ENCODE assay signal across 11 cellular contexts in the genomic region with DNA sequence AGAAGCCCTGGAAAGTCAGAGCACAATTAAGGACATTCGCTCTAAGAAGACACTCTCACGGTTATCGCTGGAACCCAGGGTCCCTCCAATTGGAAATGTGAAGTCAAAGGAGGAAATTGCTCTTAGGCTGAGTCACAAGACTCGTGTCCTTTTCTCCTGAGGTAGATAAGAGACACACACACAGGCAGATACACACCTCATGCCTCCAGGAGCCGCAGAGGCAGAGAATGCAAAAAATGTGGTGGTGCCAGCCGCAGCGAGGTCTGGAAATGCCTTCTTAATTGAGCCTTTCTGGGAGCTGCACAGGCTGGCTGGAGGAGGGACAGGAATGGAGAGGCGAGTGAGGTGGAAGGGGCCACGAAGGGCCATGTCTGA.
DNase-seq lines count a peak whose midpoint lies in the region; ATAC-seq, FAIRE-seq and TF ChIP-seq lines count a peak whose summit lies in the region.
"Had no signal": no experiment of that assay in that cellular context is flagged by ENCODE, and none has a peak within 500 bp of the region (broad histone marks: within the 10 kb centered on the region; RNA-seq: fewer than 3 reads in every experiment).

No MANE protein-coding gene starts in this region.

- H3F3A ChIP-seq in neural progenitor cell (ENCODE audit: low read depth): peaks cover 29% of the 10 kb centered on the region

- H3K9ac ChIP-seq in neural progenitor cell (no peak overlapping the region), kidney (ENCODE audit: low read length in 2 of 2) (peak overlapping the region in 1 of 2 donors; percentile 20)

- H3K9me3 ChIP-seq in neural progenitor cell (ENCODE audit: low read depth) (no peaks in the 10 kb centered on the region), kidney (ENCODE audit: control insufficient read depth in 1 of 2, low read length in 2 of 2) (no peaks in the 10 kb centered on the region), left ventricle myocardium inferior (replicated peaks) (no peaks in the 10 kb centered on the region)

- no peak overlapping the region for H3K27ac ChIP-seq in neural progenitor cell
- H3K27ac ChIP-seq in kidney (ENCODE audit: low read depth in 2 of 2, low read length in 2 of 2): peak overlapping the region in 1 of 2 donors; percentile 24
- H3K27ac ChIP-seq in left ventricle myocardium inferior (replicated peaks): no peak overlapping the region
- H3K27ac ChIP-seq: C4-2B had no signal

- H4K20me1 ChIP-seq in neural progenitor cell (ENCODE audit: low read depth): no peaks in the 10 kb centered on the region

- TF ChIP-seq CTCF in neural progenitor cell (IDR thresholded peaks at IDR 0.05): no peak
- TF ChIP-seq CTCF in kidney (IDR thresholded peaks at IDR 0.05; ENCODE audit: borderline replicate concordance, extremely low read depth, insufficient read depth): no peak
- TF ChIP-seq CTCF in glutamatergic neuron (IDR thresholded peaks at IDR 0.05; ENCODE audit: partially characterized antibody, unreplicated experiment): no peak
- no peak for TF ChIP-seq CTCF in left ventricle myocardium inferior (IDR thresholded peaks at IDR 0.05; ENCODE audit: borderline replicate concordance)

- H3K27ac Mint-ChIP-seq in neural progenitor cell (peak overlapping the region; percentile 18), glutamatergic neuron (ENCODE audit: unreplicated experiment) (no peak overlapping the region)

- no peak overlapping the region for H2AFZ ChIP-seq in neural progenitor cell (replicated peaks)

- H3K9me3 Mint-ChIP-seq in neural progenitor cell (no peaks in the 10 kb centered on the region), glutamatergic neuron (ENCODE audit: unreplicated experiment) (peaks cover 5% of the 10 kb centered on the region)

- H3K4me3 ChIP-seq in neural progenitor cell: no peak overlapping the region
- no peak overlapping the region for H3K4me3 ChIP-seq in kidney (ENCODE audit: low read length in 2 of 2)
- no peak overlapping the region for H3K4me3 ChIP-seq in left ventricle myocardium inferior

- ATAC-seq in esophagus mucosa: peak; percentile 37

- peak; percentile 96 for DNase-seq in ELF-1 (ENCODE audit: low read depth, low spot score)
- peak; percentile 58 for DNase-seq in RPMI7951 (ENCODE audit: low read depth)
- peak; percentile 53 for DNase-seq in neural progenitor cell (ENCODE audit: low spot score)
- no peak for DNase-seq in activated CD4-positive, alpha-beta T cell treated with anti-CD3 and anti-CD28 coated beads, Interleukin-2, amount 50 U/mL, for 1 hour
- no peak for DNase-seq in kidney
- DNase-seq in glutamatergic neuron: no peak
- DNase-seq in left ventricle myocardium inferior: no peak
- DNase-seq: NCI-H446 had no signal

- peaks cover 13% of the 10 kb centered on the region for H3K27me3 ChIP-seq in neural progenitor cell
- peaks cover 87% of the 10 kb centered on the region for H3K27me3 ChIP-seq in left ventricle myocardium inferior (ENCODE audit: low read depth)

- no peaks in the 10 kb centered on the region for H3K79me2 ChIP-seq in neural progenitor cell (ENCODE audit: low read depth)

- FAIRE-seq in kidney (lab: Jason Lieb, UNC): no peak
- FAIRE-seq: frontal cortex had no signal

- H3K4me2 ChIP-seq in neural progenitor cell: peak overlapping the region; percentile 0

- H3K36me3 ChIP-seq in neural progenitor cell: no peaks in the 10 kb centered on the region
- no peaks in the 10 kb centered on the region for H3K36me3 ChIP-seq in kidney (ENCODE audit: control insufficient read depth in 1 of 2, insufficient read depth in 2 of 2, low read length in 2 of 2)
- no peaks in the 10 kb centered on the region for H3K36me3 ChIP-seq in left ventricle myocardium inferior

- H3K36me3 Mint-ChIP-seq in neural progenitor cell (no peaks in the 10 kb centered on the region), glutamatergic neuron (ENCODE audit: unreplicated experiment) (no peaks in the 10 kb centered on the region)

- H3K4me1 Mint-ChIP-seq in neural progenitor cell (peaks cover 56% of the 10 kb centered on the region), glutamatergic neuron (ENCODE audit: low read depth, unreplicated experiment) (peaks cover 15% of the 10 kb centered on the region)

- peaks cover 36% of the 10 kb centered on the region for H3K4me1 ChIP-seq in neural progenitor cell
- H3K4me1 ChIP-seq in kidney (ENCODE audit: control insufficient read depth in 1 of 2, insufficient read depth in 1 of 2, low read depth in 1 of 2, low read length in 2 of 2): peaks cover 10 to 15% of the 10 kb centered on the region in 2 donors
- H3K4me1 ChIP-seq in left ventricle myocardium inferior: peaks cover 12% of the 10 kb centered on the region

- intact Hi-C loops in kidney (cut with DNase I) (loop anchor here (10.0 kb wide), 2 partner anchors 353 to 533 kb away; a partner anchor contains a TSS), left ventricle myocardium inferior (cut with micrococcal nuclease) (loop anchor here (5.0 kb wide), 2 partner anchors 355 to 535 kb away; a partner anchor contains a TSS)

- H3K27me3 Mint-ChIP-seq in neural progenitor cell (ENCODE audit: insufficient read depth, low read depth) (peaks cover 57% of the 10 kb centered on the region), glutamatergic neuron (ENCODE audit: unreplicated experiment) (peaks cover 3% of the 10 kb centered on the region)

- H3K4me3 Mint-ChIP-seq in neural progenitor cell (no peak overlapping the region), glutamatergic neuron (ENCODE audit: unreplicated experiment) (no peak overlapping the region)

Comparison
In these comparisons a context has a peak if more than half of its experiments do, and no peak if none do; other contexts are left out.
1. DNase-seq: peak in ELF-1 (single experiment), RPMI7951 (single experiment) and neural progenitor cell (single experiment); none in activated CD4-positive, alpha-beta T cell treated with anti-CD3 and anti-CD28 coated beads, Interleukin-2, amount 50 U/mL, for 1 hour (single experiment), kidney (single experiment), glutamatergic neuron (single experiment) and left ventricle myocardium inferior (single experiment).